Comparison of ENCODE assay signal across 35 cellular contexts in the genomic region with DNA sequence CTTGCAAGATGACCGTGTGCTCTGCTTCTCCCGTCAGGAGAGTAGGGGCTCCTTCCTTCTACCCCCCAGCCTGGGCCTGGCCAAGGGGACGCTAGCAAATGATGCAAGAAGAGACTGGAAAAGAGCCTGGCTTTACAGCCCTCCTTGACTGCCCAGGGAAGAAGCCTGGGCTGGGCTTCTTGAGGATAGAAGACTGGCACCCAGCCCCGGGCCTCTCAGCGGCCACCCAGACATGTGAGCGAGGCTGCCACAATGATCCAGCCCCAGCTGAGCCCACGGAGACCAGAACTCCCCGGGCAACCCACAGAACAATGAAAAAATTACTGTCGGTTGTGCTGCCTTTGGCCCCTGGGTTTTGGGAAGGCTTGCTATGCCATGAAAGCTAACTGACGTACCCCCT.
"Had no signal": no experiment of that assay in that cellular context is flagged by ENCODE, and none has a peak within 500 bp of the region (broad histone marks: within the 10 kb centered on the region; RNA-seq: fewer than 3 reads in every experiment).

No MANE protein-coding gene starts in this region.

- H3K9me3 Mint-ChIP-seq: activated CD4-positive, alpha-beta T cell treated with anti-CD3 and anti-CD28 coated beads, Interleukin-2, amount 10 ng/mL, durations not matched to agents 24 days and 14 days; activated CD8-positive, alpha-beta T cell treated with anti-CD3 and anti-CD28 coated beads for 36 hours; activated naive CD8-positive, alpha-beta T cell treated with anti-CD3 and anti-CD28 coated beads for 36 hours; activated T-cell treated with anti-CD3 and anti-CD28 coated beads, Interleukin-2, amount 50 U/mL, for 72 hours; activated T-helper 17 cell treated with anti-CD3 and anti-CD28 coated beads, Interleukin-2, amount 50 U/mL, for 72 hours had no signal

- H3K4me3 ChIP-seq: cardiac muscle cell had no signal

- H3K9ac ChIP-seq: KMS-11 had no signal

- H3K4me3 Mint-ChIP-seq: activated CD4-positive, alpha-beta T cell treated with anti-CD3 and anti-CD28 coated beads, Interleukin-2, amount 10 ng/mL, durations not matched to agents 24 days and 14 days; activated CD8-positive, alpha-beta T cell treated with anti-CD3 and anti-CD28 coated beads for 36 hours; activated naive CD8-positive, alpha-beta T cell treated with anti-CD3 and anti-CD28 coated beads for 36 hours; activated T-cell treated with anti-CD3 and anti-CD28 coated beads, Interleukin-2, amount 50 U/mL, for 72 hours; activated T-helper 17 cell treated with anti-CD3 and anti-CD28 coated beads, Interleukin-2, amount 50 U/mL, for 72 hours had no signal

- FAIRE-seq: RCC 7860 had no signal

- H3K27ac Mint-ChIP-seq: activated CD4-positive, alpha-beta T cell treated with anti-CD3 and anti-CD28 coated beads, Interleukin-2, amount 10 ng/mL, durations not matched to agents 24 days and 14 days; activated CD8-positive, alpha-beta T cell treated with anti-CD3 and anti-CD28 coated beads for 36 hours; activated naive CD8-positive, alpha-beta T cell treated with anti-CD3 and anti-CD28 coated beads for 36 hours; activated T-cell treated with anti-CD3 and anti-CD28 coated beads, Interleukin-2, amount 50 U/mL, for 72 hours; activated T-helper 17 cell treated with anti-CD3 and anti-CD28 coated beads, Interleukin-2, amount 50 U/mL, for 72 hours had no signal

- H3K27me3 Mint-ChIP-seq: activated CD4-positive, alpha-beta T cell treated with anti-CD3 and anti-CD28 coated beads, Interleukin-2, amount 10 ng/mL, durations not matched to agents 24 days and 14 days; activated CD8-positive, alpha-beta T cell treated with anti-CD3 and anti-CD28 coated beads for 36 hours had no signal

- H3K27ac ChIP-seq: cardiac muscle cell, KMS-11, RWPE1, WERI-Rb-1 had no signal

- H3K36me3 Mint-ChIP-seq: activated naive CD8-positive, alpha-beta T cell treated with anti-CD3 and anti-CD28 coated beads for 36 hours had no signal

- H3K4me2 ChIP-seq: KMS-11 had no signal

- H3K4me1 Mint-ChIP-seq: activated CD4-positive, alpha-beta T cell treated with anti-CD3 and anti-CD28 coated beads, Interleukin-2, amount 10 ng/mL, durations not matched to agents 24 days and 14 days; activated naive CD8-positive, alpha-beta T cell treated with anti-CD3 and anti-CD28 coated beads for 36 hours; activated T-helper 17 cell treated with anti-CD3 and anti-CD28 coated beads, Interleukin-2, amount 50 U/mL, for 72 hours had no signal

- H3K36me3 ChIP-seq: cardiac muscle cell, WERI-Rb-1 had no signal

- ATAC-seq: activated CD8-positive, alpha-beta T cell treated with anti-CD3 and anti-CD28 coated beads for 36 hours; activated T-cell treated with anti-CD3 and anti-CD28 coated beads, Interleukin-2, amount 50 U/mL, for 72 hours; activated T-helper 17 cell treated with anti-CD3 and anti-CD28 coated beads, Interleukin-2, amount 50 U/mL, for 72 hours; PC-3; Right ventricle myocardium inferior; SK-N-SH treated with all-trans-retinoic acid at 6 μM for 48 hours had no signal

- DNase-seq: activated CD4-positive, alpha-beta T cell treated with anti-CD3 and anti-CD28 coated beads, Interleukin-2, amount 10 ng/mL, durations not matched to agents 24 days and 14 days; activated CD4-positive, alpha-beta T cell treated with anti-CD3 and anti-CD28 coated beads, Interleukin-2, amount 50 U/mL, for 4 hours; activated CD4-positive, CD25-positive, alpha-beta regulatory T cell; activated CD8-positive, alpha-beta T cell treated with anti-CD3 and anti-CD28 coated beads for 36 hours; activated effector memory CD4-positive, alpha-beta T cell treated with anti-CD3 and anti-CD28 coated beads, Interleukin-2, amount 50 U/mL, for 16 hours; activated naive CD4-positive, alpha-beta T cell; activated naive CD4-positive, alpha-beta T cell treated with anti-CD3 and anti-CD28 coated beads, Interleukin-2, amount 50 U/mL, for 16 hours; activated naive CD8-positive, alpha-beta T cell treated with anti-CD3 and anti-CD28 coated beads for 36 hours; activated T-cell treated with anti-CD3 and anti-CD28 coated beads, Interleukin-2, amount 50 U/mL, for 1 hour; activated T-cell treated with anti-CD3 and anti-CD28 coated beads, Interleukin-2, amount 50 U/mL, for 72 hours; amniotic stem cell; aorta; MM.1S; MV-4-11; NCI-H1092; NCI-H1436 treated with DMSO at 0.1 percent for 48 hours; NCI-H1694 treated with DMSO at 0.1 percent for 48 hours; NCI-H2029; NCI-H345; NCI-H524 treated with DMSO at 0.1 percent for 48 hours; NK-92 treated with Interleukin-12 subunit alpha and Interleukin-12 subunit beta, amount 100 ng/mL, for 24 hours; PC-3; SIG-M5; SW 1271; T-helper 1 cell; T-helper 2 cell; T-helper 9 cell; WERI-Rb-1 had no signal

- H3K27me3 ChIP-seq: cardiac muscle cell had no signal
